Comparison of ENCODE assay signal across 16 cellular contexts in the genomic region with DNA sequence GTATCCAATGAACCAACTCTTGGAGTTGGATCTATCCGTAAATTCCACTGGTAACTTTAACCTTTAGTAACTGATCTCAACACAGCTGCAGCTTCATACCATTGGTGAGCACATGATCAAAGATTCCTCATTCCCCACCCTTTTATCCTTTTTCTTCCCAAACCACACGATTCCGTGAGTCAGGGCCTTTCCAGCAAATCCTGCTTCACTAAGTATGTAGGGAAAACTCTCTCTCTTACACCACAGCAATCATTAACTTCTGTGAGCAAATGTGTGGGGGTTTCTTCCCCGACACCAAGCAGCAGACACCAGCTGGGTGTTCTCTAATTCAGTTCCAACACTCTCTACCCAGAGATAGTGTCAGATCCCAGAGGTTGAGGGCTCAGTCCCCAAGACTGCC. TPM values are rescaled to one million over a fixed set of nuclear protein-coding genes. Genes with fewer than 3 reads are reported as not detected.
DNase-seq lines count a peak whose midpoint lies in the region; ATAC-seq and TF ChIP-seq lines count a peak whose summit lies in the region.
"Had no signal": no experiment of that assay in that cellular context is flagged by ENCODE, and none has a peak within 500 bp of the region (broad histone marks: within the 10 kb centered on the region; RNA-seq: fewer than 3 reads in every experiment).

No MANE protein-coding gene starts in this region.

- in situ Hi-C loops in ACHN (cut with HindIII; ENCODE audit: low pct_ligation_motif_present, low pct_unique_long_range_greater_than_20kb, low sequenced_read_pairs) = no loop called here

- H3K4me1 Mint-ChIP-seq in mesothelial cell of epicardium = no peaks in the 10 kb centered on the region

- DNase-seq in ACHN (peak; percentile 97), HS-27A (ENCODE audit: low read depth) (peak; percentile 72), choroid plexus epithelial cell (ENCODE audit: low read depth) (peak; percentile 9), mesothelial cell of epicardium (ENCODE audit: low spot score in 2 of 2, unreplicated experiment in 2 of 2) (no peak), NCI-H774 (lab: John Stamatoyannopoulos, UW) (no peak), NCI-H146 treated with DMSO at 0.1 percent for 48 hours (lab: John Stamatoyannopoulos, UW; ENCODE audit: unreplicated experiment) (no peak)
- DNase-seq: activated CD4-positive, alpha-beta T cell treated with anti-CD3 and anti-CD28 coated beads for 1 hour; DND-41; gastrocnemius medialis; lower lobe of right lung; NCI-H187 treated with DMSO at 0.1 percent for 48 hours had no signal

- H3K27me3 Mint-ChIP-seq in mesothelial cell of epicardium (ENCODE audit: low read depth) = no peaks in the 10 kb centered on the region
- H3K27me3 Mint-ChIP-seq: B cell had no signal

- H3K27ac Mint-ChIP-seq in mesothelial cell of epicardium = peak overlapping the region; percentile 39
- H3K27ac Mint-ChIP-seq: activated T-helper 2 cell treated with anti-CD3 and anti-CD28 coated beads, Interferon-gamma antibody, Interleukin-2, Interleukin-4, amounts not matched to agents 10 μg/mL and 5 μg/mL and 100 μg/mL, durations not matched to agents 14 hours and 24 hours and 36 hours had no signal

- no peak overlapping the region for H3K4me3 Mint-ChIP-seq in mesothelial cell of epicardium
- H3K4me3 Mint-ChIP-seq: B cell had no signal

- peaks cover 48% of the 10 kb centered on the region for H3K36me3 Mint-ChIP-seq in mesothelial cell of epicardium

- ATAC-seq in GM19455 (IDR thresholded peaks at IDR 0.05; ENCODE audit: unreplicated experiment) (no peak), HG03135 (IDR thresholded peaks at IDR 0.05; ENCODE audit: unreplicated experiment) (no peak)
- ATAC-seq: gastrocnemius medialis, lower lobe of right lung, SK-N-SH treated with all-trans-retinoic acid at 6 μM for 48 hours had no signal

- TF ChIP-seq CTCF in choroid plexus epithelial cell (conservative IDR thresholded peaks at IDR 0.05; ENCODE audit: low read depth, low read length) (no peak), mesothelial cell of epicardium (IDR thresholded peaks at IDR 0.05; ENCODE audit: unreplicated experiment) (no peak)

- H3K4me3 ChIP-seq in choroid plexus epithelial cell (ENCODE audit: low read depth, low read length) = no peak overlapping the region
- H3K4me3 ChIP-seq: gastrocnemius medialis, lower lobe of right lung had no signal

- H3K9me3 Mint-ChIP-seq in mesothelial cell of epicardium = no peaks in the 10 kb centered on the region
- H3K9me3 Mint-ChIP-seq: activated T-helper 2 cell treated with anti-CD3 and anti-CD28 coated beads, Interferon-gamma antibody, Interleukin-2, Interleukin-4, amounts not matched to agents 10 μg/mL and 5 μg/mL and 100 μg/mL, durations not matched to agents 14 hours and 24 hours and 36 hours had no signal

RNA-seq across cellular contexts. Expression of a gene that starts 23.5 kb away (rescaled TPM):
- 131 to 144 TPM (median 143 TPM) in 3 replicates for total RNA-seq in mesothelial cell of epicardium

RNA-seq across cellular contexts. Expression of a gene that starts 24.1 kb away (rescaled TPM):
- total RNA-seq in mesothelial cell of epicardium = 42.0 to 43.1 TPM (median 42.7 TPM) in 3 replicates

RNA-seq across cellular contexts. Expression of a gene that starts 34.1 kb away (rescaled TPM):
- 2.2 to 3.2 TPM (median 3.2 TPM) in 3 replicates for total RNA-seq in mesothelial cell of epicardium

Comparison
In these comparisons a context has a peak if more than half of its experiments do, and no peak if none do; other contexts are left out.
1. DNase-seq: peak in ACHN (single experiment), HS-27A (single experiment) and choroid plexus epithelial cell (single experiment); none in mesothelial cell of epicardium (0 of 2), NCI-H774 (single experiment) and NCI-H146 treated with DMSO at 0.1 percent for 48 hours (single experiment).